ENCODE assay signal across 8 cellular contexts in the genomic region with DNA sequence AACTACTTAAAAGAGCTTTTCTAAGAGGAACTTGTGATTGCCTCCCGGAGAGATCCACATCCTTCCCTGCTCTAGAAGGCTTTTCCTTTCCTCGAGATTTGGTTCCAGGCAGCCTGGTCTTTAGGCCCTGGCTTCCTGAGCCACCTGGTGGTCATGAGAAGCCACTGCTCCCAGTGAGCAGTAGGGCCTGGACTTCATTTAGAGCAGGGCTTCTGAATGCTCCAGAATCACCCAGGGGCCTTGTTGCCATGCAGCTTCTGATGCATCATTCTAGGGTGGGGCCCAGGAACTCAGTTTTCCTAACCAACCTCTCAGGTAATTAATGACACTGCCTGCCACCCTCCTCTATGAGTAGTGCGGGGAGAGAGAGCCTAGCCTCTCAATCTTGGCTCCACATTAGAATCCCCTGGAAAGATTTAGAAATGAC. TPM values are rescaled to one million over a fixed set of nuclear protein-coding genes. Genes with fewer than 3 reads are reported as not detected.
DNase-seq lines count a peak whose midpoint lies in the region; ATAC-seq and TF ChIP-seq lines count a peak whose summit lies in the region.

No MANE protein-coding gene starts in this region.

- H3K27ac ChIP-seq in OCI-LY7 (ENCODE audit: low read depth, low read length, poor library complexity, severe bottlenecking) = no peak overlapping the region
- H3K27ac ChIP-seq in upper lobe of right lung = no peak overlapping the region

- no TSS peak for BruUV-seq in OCI-LY7 (replicated peaks; lab: Mats Ljungman, UMichigan)

- H3K9me3 Mint-ChIP-seq in activated T-helper 2 cell treated with anti-CD3 and anti-CD28 coated beads, Interferon-gamma antibody, Interleukin-2, Interleukin-4, amounts not matched to agents 10 μg/mL and 5 μg/mL and 100 μg/mL, durations not matched to agents 14 hours and 24 hours and 36 hours = no peaks in the 10 kb centered on the region

- intact Hi-C loops in OCI-LY7 (cut with micrococcal nuclease; ENCODE audit: unreplicated experiment) = loop anchor here (5.0 kb wide), 2 partner anchors 81 to 166 kb away; partner anchors contain the start of gene SCAANT1
- intact Hi-C loops in activated T-helper 2 cell treated with anti-CD3 and anti-CD28 coated beads, Interferon-gamma antibody, Interleukin-2, Interleukin-4, amounts not matched to agents 10 μg/mL and 5 μg/mL and 100 μg/mL, durations not matched to agents 14 hours and 24 hours and 36 hours (cut with micrococcal nuclease) = loop anchor here (1.0 to 2.0 kb wide), 2 partner anchors 15 to 31 kb away; no protein-coding TSS in a partner anchor
- intact Hi-C loops in upper lobe of right lung (cut with DNase I) = no loop called here

- no peaks in the 10 kb centered on the region for H3K79me2 ChIP-seq in OCI-LY7 (ENCODE audit: insufficient read depth, low read depth, low read length)

- H3K36me3 ChIP-seq in OCI-LY7 (ENCODE audit: insufficient read depth, low read length) (peaks cover 99% of the 10 kb centered on the region), upper lobe of right lung (peaks cover 83% of the 10 kb centered on the region)

- CTCF ChIA-PET in OCI-LY7 (lab: Charles Lee; ENCODE audit: unreplicated experiment) = interaction anchor here (1.2 kb wide), 1 partner anchor 16 kb away, joined by 3 read pairs; no protein-coding TSS in a partner anchor

- no peak overlapping the region for H3K4me3 Mint-ChIP-seq in activated T-helper 2 cell treated with anti-CD3 and anti-CD28 coated beads, Interferon-gamma antibody, Interleukin-2, Interleukin-4, amounts not matched to agents 10 μg/mL and 5 μg/mL and 100 μg/mL, durations not matched to agents 14 hours and 24 hours and 36 hours (ENCODE audit: low read depth)

- H3K27ac Mint-ChIP-seq in activated T-helper 2 cell treated with anti-CD3 and anti-CD28 coated beads, Interferon-gamma antibody, Interleukin-2, Interleukin-4, amounts not matched to agents 10 μg/mL and 5 μg/mL and 100 μg/mL, durations not matched to agents 14 hours and 24 hours and 36 hours = no peak overlapping the region

- H3K4me3 ChIP-seq in OCI-LY7 (ENCODE audit: low read depth, low read length, poor library complexity, severe bottlenecking) (no peak overlapping the region), fibroblast of villous mesenchyme (ENCODE audit: low read depth, low read length) (no peak overlapping the region), upper lobe of right lung (no peak overlapping the region)

- H3K9me3 ChIP-seq in OCI-LY7 (ENCODE audit: low read length) (no peaks in the 10 kb centered on the region), upper lobe of right lung (no peaks in the 10 kb centered on the region)

- peaks cover 85% of the 10 kb centered on the region for H3K36me3 Mint-ChIP-seq in activated T-helper 2 cell treated with anti-CD3 and anti-CD28 coated beads, Interferon-gamma antibody, Interleukin-2, Interleukin-4, amounts not matched to agents 10 μg/mL and 5 μg/mL and 100 μg/mL, durations not matched to agents 14 hours and 24 hours and 36 hours (ENCODE audit: low read depth)

- no peaks in the 10 kb centered on the region for H3K27me3 Mint-ChIP-seq in activated T-helper 2 cell treated with anti-CD3 and anti-CD28 coated beads, Interferon-gamma antibody, Interleukin-2, Interleukin-4, amounts not matched to agents 10 μg/mL and 5 μg/mL and 100 μg/mL, durations not matched to agents 14 hours and 24 hours and 36 hours (ENCODE audit: low read depth)

- no peaks in the 10 kb centered on the region for H3K27me3 ChIP-seq in upper lobe of right lung

- TF ChIP-seq CTCF in OCI-LY7 (conservative IDR thresholded peaks at IDR 0.05; ENCODE audit: low read length) = peak; percentile 88
- peak; percentile 98 for TF ChIP-seq CTCF in fibroblast of villous mesenchyme (IDR thresholded peaks at IDR 0.05; ENCODE audit: insufficient read depth, low read depth, low read length)
- peak; percentile 94 for TF ChIP-seq CTCF in upper lobe of right lung (IDR thresholded peaks at IDR 0.05)

- ATAC-seq in GM19438 (IDR thresholded peaks at IDR 0.05; ENCODE audit: low read depth, unreplicated experiment) (peak; percentile 71), HG03558 (IDR thresholded peaks at IDR 0.05; ENCODE audit: extremely low read depth, unreplicated experiment) (peak; percentile 62), upper lobe of right lung (peak; percentile 95)

- H2AFZ ChIP-seq in OCI-LY7 (ENCODE audit: low read length) = no peak overlapping the region

- peaks cover 8% of the 10 kb centered on the region for H3K4me1 Mint-ChIP-seq in activated T-helper 2 cell treated with anti-CD3 and anti-CD28 coated beads, Interferon-gamma antibody, Interleukin-2, Interleukin-4, amounts not matched to agents 10 μg/mL and 5 μg/mL and 100 μg/mL, durations not matched to agents 14 hours and 24 hours and 36 hours (ENCODE audit: low read depth)

- POLR2A ChIA-PET in OCI-LY7 (lab: Charles Lee) = interaction anchor here (1.1 to 1.3 kb wide), 2 partner anchors 12 to 14 kb away, joined by 3 read pairs; no protein-coding TSS in a partner anchor

- H4K20me1 ChIP-seq in OCI-LY7 (ENCODE audit: insufficient read depth, low read length) = no peaks in the 10 kb centered on the region

- no peak overlapping the region for H3K4me2 ChIP-seq in OCI-LY7 (ENCODE audit: low read length)

- no peaks in the 10 kb centered on the region for H3K4me1 ChIP-seq in OCI-LY7 (ENCODE audit: insufficient read depth, low read length, poor library complexity, severe bottlenecking)
- peaks cover 5% of the 10 kb centered on the region for H3K4me1 ChIP-seq in upper lobe of right lung

- no peaks in the 10 kb centered on the region for H3K9me2 ChIP-seq in OCI-LY7 (ENCODE audit: insufficient read depth, low read length)

- DNase-seq in DMS114 treated with DMSO at 0.1 percent for 48 hours (lab: John Stamatoyannopoulos, UW; ENCODE audit: unreplicated experiment) = peak; percentile 24
- peak; percentile 69 for DNase-seq in OCI-LY7 (ENCODE audit: low spot score)
- DNase-seq in activated T-helper 2 cell treated with anti-CD3 and anti-CD28 coated beads, Interferon-gamma antibody, Interleukin-2, Interleukin-4, amounts not matched to agents 10 μg/mL and 5 μg/mL and 100 μg/mL, durations not matched to agents 14 hours and 24 hours and 36 hours (ENCODE audit: low spot score) = peak; percentile 20
- peak; percentile 83 for DNase-seq in fibroblast of villous mesenchyme (ENCODE audit: low read depth)
- DNase-seq in nucleus accumbens (lab: John Stamatoyannopoulos, UW) = peak in 45 of 56 donors; percentile 8 to 73 (median 36)
- DNase-seq in upper lobe of right lung = peak; percentile 73

RNA-seq across cellular contexts. Expression of gene PSMD6, which starts 29.6 kb away (rescaled TPM):
- total RNA-seq in OCI-LY7 (2014; rRNA removed; shearing (Covaris generic)) = 65.2 and 74.1 TPM in 2 replicates
- 93.6 and 106 TPM in 2 replicates for total RNA-seq in OCI-LY7 (2022)
- 125 and 131 TPM in 2 replicates for total RNA-seq in activated T-helper 2 cell treated with anti-CD3 and anti-CD28 coated beads, Interferon-gamma antibody, Interleukin-2, Interleukin-4, amounts not matched to agents 10 μg/mL and 5 μg/mL and 100 μg/mL, durations not matched to agents 14 hours and 24 hours and 36 hours
- 101 TPM in 2 replicates for total RNA-seq in fibroblast of villous mesenchyme
- total RNA-seq in upper lobe of right lung = 52.2 TPM

Comparison
In these comparisons a context has a peak if more than half of its experiments do, and no peak if none do; other contexts are left out.
1. DNase-seq: peak in every context shown above with its lines; median percentile 83 in fibroblast of villous mesenchyme; 73 in upper lobe of right lung; 69 in OCI-LY7; 36 in nucleus accumbens; 24 in DMS114 treated with DMSO at 0.1 percent for 48 hours; 20 in activated T-helper 2 cell treated with anti-CD3 and anti-CD28 coated beads, Interferon-gamma antibody, Interleukin-2, Interleukin-4, amounts not matched to agents 10 μg/mL and 5 μg/mL and 100 μg/mL, durations not matched to agents 14 hours and 24 hours and 36 hours.